1 cellular context compared by ENCODE assay signal in the genomic region with DNA sequence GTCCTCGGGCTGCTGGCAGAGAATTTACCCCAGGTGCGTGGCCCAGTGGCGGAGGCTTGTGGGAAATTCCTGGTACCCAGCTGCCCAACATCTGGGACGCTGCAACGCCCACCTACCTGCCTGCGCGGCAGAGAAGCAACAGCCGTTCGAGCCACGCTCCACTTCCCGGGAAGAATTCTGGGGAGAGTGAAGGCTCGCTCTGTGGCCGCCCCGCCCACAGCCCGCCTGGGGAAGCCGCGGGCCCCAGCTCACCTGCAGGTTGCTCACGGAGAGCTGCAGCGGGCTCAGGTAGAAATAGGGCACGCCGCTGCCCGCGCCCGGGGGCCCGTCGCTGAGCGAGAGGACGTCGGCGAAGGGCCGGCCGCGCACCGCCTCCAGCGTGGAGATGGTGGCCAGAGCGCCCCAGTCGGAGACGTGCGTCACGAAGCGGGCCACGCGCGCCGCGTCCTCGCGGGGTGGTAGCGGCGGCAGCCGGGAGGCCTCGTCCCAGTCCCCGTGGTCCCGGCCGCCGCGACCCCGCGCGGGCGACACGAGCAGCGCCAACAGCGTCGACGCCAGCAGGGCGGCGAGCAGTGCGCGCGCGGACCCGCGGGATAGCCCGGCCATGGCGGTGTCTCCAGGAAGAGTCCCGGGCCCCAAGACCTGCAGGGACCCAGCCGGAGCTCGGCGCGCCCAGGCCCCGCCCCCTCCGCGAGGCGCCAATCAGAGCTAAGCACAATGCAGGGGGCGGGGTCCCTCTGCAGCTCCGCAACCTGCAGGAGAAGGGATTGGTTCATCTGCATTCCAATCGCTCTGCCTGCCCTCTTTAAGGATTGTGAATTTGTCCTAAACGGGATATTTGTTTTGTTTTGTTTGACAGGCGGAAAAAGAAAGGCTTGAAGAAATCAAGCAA.
TF ChIP-seq lines count a peak whose summit lies in the region.

CREG1 (minus strand) TSS at position 627 of the 892 bp plus-strand sequence.

TF ChIP-seq in HepG2, 621 proteins besides CTCF, POLR2A, EP300 and RAD21 (continued from another document and continues in another):
- TF ChIP-seq, protein P1, sequence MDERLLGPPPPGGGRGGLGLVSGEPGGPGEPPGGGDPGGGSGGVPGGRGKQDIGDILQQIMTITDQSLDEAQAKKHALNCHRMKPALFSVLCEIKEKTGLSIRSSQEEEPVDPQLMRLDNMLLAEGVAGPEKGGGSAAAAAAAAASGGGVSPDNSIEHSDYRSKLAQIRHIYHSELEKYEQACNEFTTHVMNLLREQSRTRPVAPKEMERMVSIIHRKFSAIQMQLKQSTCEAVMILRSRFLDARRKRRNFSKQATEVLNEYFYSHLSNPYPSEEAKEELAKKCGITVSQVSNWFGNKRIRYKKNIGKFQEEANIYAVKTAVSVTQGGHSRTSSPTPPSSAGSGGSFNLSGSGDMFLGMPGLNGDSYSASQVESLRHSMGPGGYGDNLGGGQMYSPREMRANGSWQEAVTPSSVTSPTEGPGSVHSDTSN (CRISPR knock-in tag; IDR thresholded peaks at IDR 0.05): no peak
- TF ChIP-seq ZBTB34 (CRISPR knock-in tag; IDR thresholded peaks at IDR 0.05) (no peak), ARNT2 (CRISPR knock-in tag; IDR thresholded peaks at IDR 0.05; ENCODE audit: low read depth) (peak; percentile 93), ZNF281 (CRISPR knock-in tag; IDR thresholded peaks at IDR 0.05; ENCODE audit: borderline replicate concordance) (no peak), ETV5 (CRISPR knock-in tag; IDR thresholded peaks at IDR 0.05; ENCODE audit: borderline replicate concordance) (no peak), ZBTB43 (CRISPR knock-in tag; conservative IDR thresholded peaks at IDR 0.05) (peak; percentile 86), NCOA2 (CRISPR knock-in tag; IDR thresholded peaks at IDR 0.05) (no peak; the same call in 1 of the 2 replicates), MIER2 (CRISPR knock-in tag; IDR thresholded peaks at IDR 0.05) (no peak), ZSCAN9 (CRISPR knock-in tag; IDR thresholded peaks at IDR 0.05; ENCODE audit: borderline replicate concordance) (no peak; the same call in 1 of the 2 replicates), HIC2 (CRISPR knock-in tag; IDR thresholded peaks at IDR 0.05; ENCODE audit: low read depth) (no peak), ZNF10 (CRISPR knock-in tag; IDR thresholded peaks at IDR 0.05; ENCODE audit: borderline replicate concordance, low read depth) (no peak)
- TF ChIP-seq, protein P2, sequence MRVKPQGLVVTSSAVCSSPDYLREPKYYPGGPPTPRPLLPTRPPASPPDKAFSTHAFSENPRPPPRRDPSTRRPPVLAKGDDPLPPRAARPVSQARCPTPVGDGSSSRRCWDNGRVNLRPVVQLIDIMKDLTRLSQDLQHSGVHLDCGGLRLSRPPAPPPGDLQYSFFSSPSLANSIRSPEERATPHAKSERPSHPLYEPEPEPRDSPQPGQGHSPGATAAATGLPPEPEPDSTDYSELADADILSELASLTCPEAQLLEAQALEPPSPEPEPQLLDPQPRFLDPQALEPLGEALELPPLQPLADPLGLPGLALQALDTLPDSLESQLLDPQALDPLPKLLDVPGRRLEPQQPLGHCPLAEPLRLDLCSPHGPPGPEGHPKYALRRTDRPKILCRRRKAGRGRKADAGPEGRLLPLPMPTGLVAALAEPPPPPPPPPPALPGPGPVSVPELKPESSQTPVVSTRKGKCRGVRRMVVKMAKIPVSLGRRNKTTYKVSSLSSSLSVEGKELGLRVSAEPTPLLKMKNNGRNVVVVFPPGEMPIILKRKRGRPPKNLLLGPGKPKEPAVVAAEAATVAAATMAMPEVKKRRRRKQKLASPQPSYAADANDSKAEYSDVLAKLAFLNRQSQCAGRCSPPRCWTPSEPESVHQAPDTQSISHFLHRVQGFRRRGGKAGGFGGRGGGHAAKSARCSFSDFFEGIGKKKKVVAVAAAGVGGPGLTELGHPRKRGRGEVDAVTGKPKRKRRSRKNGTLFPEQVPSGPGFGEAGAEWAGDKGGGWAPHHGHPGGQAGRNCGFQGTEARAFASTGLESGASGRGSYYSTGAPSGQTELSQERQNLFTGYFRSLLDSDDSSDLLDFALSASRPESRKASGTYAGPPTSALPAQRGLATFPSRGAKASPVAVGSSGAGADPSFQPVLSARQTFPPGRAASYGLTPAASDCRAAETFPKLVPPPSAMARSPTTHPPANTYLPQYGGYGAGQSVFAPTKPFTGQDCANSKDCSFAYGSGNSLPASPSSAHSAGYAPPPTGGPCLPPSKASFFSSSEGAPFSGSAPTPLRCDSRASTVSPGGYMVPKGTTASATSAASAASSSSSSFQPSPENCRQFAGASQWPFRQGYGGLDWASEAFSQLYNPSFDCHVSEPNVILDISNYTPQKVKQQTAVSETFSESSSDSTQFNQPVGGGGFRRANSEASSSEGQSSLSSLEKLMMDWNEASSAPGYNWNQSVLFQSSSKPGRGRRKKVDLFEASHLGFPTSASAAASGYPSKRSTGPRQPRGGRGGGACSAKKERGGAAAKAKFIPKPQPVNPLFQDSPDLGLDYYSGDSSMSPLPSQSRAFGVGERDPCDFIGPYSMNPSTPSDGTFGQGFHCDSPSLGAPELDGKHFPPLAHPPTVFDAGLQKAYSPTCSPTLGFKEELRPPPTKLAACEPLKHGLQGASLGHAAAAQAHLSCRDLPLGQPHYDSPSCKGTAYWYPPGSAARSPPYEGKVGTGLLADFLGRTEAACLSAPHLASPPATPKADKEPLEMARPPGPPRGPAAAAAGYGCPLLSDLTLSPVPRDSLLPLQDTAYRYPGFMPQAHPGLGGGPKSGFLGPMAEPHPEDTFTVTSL (CRISPR knock-in tag; IDR thresholded peaks at IDR 0.05; ENCODE audit: borderline replicate concordance): no peak
- TF ChIP-seq, protein P3, sequence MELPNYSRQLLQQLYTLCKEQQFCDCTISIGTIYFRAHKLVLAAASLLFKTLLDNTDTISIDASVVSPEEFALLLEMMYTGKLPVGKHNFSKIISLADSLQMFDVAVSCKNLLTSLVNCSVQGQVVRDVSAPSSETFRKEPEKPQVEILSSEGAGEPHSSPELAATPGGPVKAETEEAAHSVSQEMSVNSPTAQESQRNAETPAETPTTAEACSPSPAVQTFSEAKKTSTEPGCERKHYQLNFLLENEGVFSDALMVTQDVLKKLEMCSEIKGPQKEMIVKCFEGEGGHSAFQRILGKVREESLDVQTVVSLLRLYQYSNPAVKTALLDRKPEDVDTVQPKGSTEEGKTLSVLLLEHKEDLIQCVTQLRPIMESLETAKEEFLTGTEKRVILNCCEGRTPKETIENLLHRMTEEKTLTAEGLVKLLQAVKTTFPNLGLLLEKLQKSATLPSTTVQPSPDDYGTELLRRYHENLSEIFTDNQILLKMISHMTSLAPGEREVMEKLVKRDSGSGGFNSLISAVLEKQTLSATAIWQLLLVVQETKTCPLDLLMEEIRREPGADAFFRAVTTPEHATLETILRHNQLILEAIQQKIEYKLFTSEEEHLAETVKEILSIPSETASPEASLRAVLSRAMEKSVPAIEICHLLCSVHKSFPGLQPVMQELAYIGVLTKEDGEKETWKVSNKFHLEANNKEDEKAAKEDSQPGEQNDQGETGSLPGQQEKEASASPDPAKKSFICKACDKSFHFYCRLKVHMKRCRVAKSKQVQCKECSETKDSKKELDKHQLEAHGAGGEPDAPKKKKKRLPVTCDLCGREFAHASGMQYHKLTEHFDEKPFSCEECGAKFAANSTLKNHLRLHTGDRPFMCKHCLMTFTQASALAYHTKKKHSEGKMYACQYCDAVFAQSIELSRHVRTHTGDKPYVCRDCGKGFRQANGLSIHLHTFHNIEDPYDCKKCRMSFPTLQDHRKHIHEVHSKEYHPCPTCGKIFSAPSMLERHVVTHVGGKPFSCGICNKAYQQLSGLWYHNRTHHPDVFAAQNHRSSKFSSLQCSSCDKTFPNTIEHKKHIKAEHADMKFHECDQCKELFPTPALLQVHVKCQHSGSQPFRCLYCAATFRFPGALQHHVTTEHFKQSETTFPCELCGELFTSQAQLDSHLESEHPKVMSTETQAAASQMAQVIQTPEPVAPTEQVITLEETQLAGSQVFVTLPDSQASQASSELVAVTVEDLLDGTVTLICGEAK (IDR thresholded peaks at IDR 0.05): no peak
- TF ChIP-seq, protein P3 (CRISPR knock-in tag; IDR thresholded peaks at IDR 0.05): 0 out of 2 replicates have a peak, but pooled peaks have one; percentile 51
